In genomic region chr9:86902606-86903460, GRCh38 we compare ENCODE assay signal across 2 cellular contexts.
TF ChIP-seq lines count a peak whose summit lies in the region.

No MANE protein-coding gene starts in this region.

TF ChIP-seq in SK-N-SH, 30 proteins besides CTCF, POLR2A, EP300 and RAD21:
- TF ChIP-seq, protein P1, sequence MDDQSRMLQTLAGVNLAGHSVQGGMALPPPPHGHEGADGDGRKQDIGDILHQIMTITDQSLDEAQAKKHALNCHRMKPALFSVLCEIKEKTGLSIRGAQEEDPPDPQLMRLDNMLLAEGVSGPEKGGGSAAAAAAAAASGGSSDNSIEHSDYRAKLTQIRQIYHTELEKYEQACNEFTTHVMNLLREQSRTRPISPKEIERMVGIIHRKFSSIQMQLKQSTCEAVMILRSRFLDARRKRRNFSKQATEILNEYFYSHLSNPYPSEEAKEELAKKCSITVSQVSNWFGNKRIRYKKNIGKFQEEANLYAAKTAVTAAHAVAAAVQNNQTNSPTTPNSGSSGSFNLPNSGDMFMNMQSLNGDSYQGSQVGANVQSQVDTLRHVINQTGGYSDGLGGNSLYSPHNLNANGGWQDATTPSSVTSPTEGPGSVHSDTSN (IDR thresholded peaks at IDR 0.05): no peak
- TF ChIP-seq ELF1 (IDR thresholded peaks at IDR 0.05) (no peak), TCF12 (IDR thresholded peaks at IDR 0.05) (no peak), REST (IDR thresholded peaks at IDR 0.05; ENCODE audit: low read depth, low read length) (no peak), MAX (IDR thresholded peaks at IDR 0.05; ENCODE audit: low read depth) (no peak), RFX5 (IDR thresholded peaks at IDR 0.05; ENCODE audit: low read length) (no peak), CHD2 (IDR thresholded peaks at IDR 0.05; ENCODE audit: low read length, partially characterized antibody) (no peak), EZH2phosphoT487 (IDR thresholded peaks at IDR 0.05; ENCODE audit: borderline replicate concordance, low read depth) (no peak), IRF3 (IDR thresholded peaks at IDR 0.05; ENCODE audit: low read depth, low read length) (no peak), YY1 (IDR thresholded peaks at IDR 0.05; ENCODE audit: low read depth) (no peak), NRF1 (IDR thresholded peaks at IDR 0.05; ENCODE audit: low read depth, low read length) (no peak), TAF1 (IDR thresholded peaks at IDR 0.05; ENCODE audit: borderline replicate concordance, low read depth, low read length) (no peak), USF2 (IDR thresholded peaks at IDR 0.05; ENCODE audit: borderline replicate concordance, low read depth, low read length) (no peak), FOSL2 (IDR thresholded peaks at IDR 0.05; ENCODE audit: borderline replicate concordance, low read depth) (no peak), RCOR1 (IDR thresholded peaks at IDR 0.05; ENCODE audit: low read length) (no peak), SMC3 (IDR thresholded peaks at IDR 0.05; ENCODE audit: low read depth, low read length) (no peak)
- TF ChIP-seq, protein P2, sequence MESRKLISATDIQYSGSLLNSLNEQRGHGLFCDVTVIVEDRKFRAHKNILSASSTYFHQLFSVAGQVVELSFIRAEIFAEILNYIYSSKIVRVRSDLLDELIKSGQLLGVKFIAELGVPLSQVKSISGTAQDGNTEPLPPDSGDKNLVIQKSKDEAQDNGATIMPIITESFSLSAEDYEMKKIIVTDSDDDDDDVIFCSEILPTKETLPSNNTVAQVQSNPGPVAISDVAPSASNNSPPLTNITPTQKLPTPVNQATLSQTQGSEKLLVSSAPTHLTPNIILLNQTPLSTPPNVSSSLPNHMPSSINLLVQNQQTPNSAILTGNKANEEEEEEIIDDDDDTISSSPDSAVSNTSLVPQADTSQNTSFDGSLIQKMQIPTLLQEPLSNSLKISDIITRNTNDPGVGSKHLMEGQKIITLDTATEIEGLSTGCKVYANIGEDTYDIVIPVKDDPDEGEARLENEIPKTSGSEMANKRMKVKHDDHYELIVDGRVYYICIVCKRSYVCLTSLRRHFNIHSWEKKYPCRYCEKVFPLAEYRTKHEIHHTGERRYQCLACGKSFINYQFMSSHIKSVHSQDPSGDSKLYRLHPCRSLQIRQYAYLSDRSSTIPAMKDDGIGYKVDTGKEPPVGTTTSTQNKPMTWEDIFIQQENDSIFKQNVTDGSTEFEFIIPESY (IDR thresholded peaks at IDR 0.05; ENCODE audit: borderline replicate concordance, low read depth): no peak

TF ChIP-seq in SK-N-SH treated with all-trans-retinoic acid at 6 μM for 48 hours, 23 proteins besides CTCF, POLR2A, EP300 and RAD21 (continued from another document):
- TF ChIP-seq, protein P3, sequence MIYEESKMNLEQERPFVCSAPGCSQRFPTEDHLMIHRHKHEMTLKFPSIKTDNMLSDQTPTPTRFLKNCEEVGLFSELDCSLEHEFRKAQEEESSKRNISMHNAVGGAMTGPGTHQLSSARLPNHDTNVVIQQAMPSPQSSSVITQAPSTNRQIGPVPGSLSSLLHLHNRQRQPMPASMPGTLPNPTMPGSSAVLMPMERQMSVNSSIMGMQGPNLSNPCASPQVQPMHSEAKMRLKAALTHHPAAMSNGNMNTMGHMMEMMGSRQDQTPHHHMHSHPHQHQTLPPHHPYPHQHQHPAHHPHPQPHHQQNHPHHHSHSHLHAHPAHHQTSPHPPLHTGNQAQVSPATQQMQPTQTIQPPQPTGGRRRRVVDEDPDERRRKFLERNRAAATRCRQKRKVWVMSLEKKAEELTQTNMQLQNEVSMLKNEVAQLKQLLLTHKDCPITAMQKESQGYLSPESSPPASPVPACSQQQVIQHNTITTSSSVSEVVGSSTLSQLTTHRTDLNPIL (CRISPR knock-in tag; IDR thresholded peaks at IDR 0.05; ENCODE audit: low read depth): no peak
- TF ChIP-seq PATZ1 (CRISPR knock-in tag; IDR thresholded peaks at IDR 0.05; ENCODE audit: borderline replicate concordance): no peak
- TF ChIP-seq ZFP3 (CRISPR knock-in tag; IDR thresholded peaks at IDR 0.05): no peak
